Comparison of ENCODE assay signal across 16 cellular contexts in genomic region chr6:150898390-150899170, GRCh38. TPM values are rescaled to one million over a fixed set of nuclear protein-coding genes. Genes with fewer than 3 reads are reported as not detected.
A peak's percentile ranks its signal among the peaks of the same experiment; 100 is the strongest.
DNase-seq lines count a peak whose midpoint lies in the region; ATAC-seq, FAIRE-seq and TF ChIP-seq lines count a peak whose summit lies in the region.
"Had no signal": no experiment of that assay in that cellular context is flagged by ENCODE, and none has a peak within 500 bp of the region (broad histone marks: within the 10 kb centered on the region; RNA-seq: fewer than 3 reads in every experiment).

No MANE protein-coding gene starts in this region.

- H3K9me3 ChIP-seq in astrocyte (ENCODE audit: insufficient read depth, low read depth, low read length) (no peaks in the 10 kb centered on the region), ovary (no peaks in the 10 kb centered on the region), BE2C (no peaks in the 10 kb centered on the region)
- H3K9me3 ChIP-seq: body of pancreas, Peyer's patch had no signal

- FAIRE-seq in astrocyte (lab: Jason Lieb, UNC), result no peak
- FAIRE-seq: TTC549 had no signal

- TF ChIP-seq POLR2A in ovary (IDR thresholded peaks at IDR 0.05), result no peak

- H3K4me2 ChIP-seq in astrocyte (ENCODE audit: low read length), result peak overlapping the region; percentile 35

- ATAC-seq in HG02798 (IDR thresholded peaks at IDR 0.05; ENCODE audit: poor library complexity, unreplicated experiment), result peak; percentile 44
- ATAC-seq: body of pancreas had no signal

- no peak overlapping the region for H2AFZ ChIP-seq in astrocyte (ENCODE audit: low read depth, low read length)

- H3K4me3 ChIP-seq in GM12865 (ENCODE audit: low read depth, low read length), result no peak overlapping the region
- no peak overlapping the region for H3K4me3 ChIP-seq in astrocyte (ENCODE audit: insufficient read depth, low read depth, low read length)
- H3K4me3 ChIP-seq in ovary, result no peak overlapping the region
- H3K4me3 ChIP-seq in BE2C (ENCODE audit: low read depth, low read length), result no peak overlapping the region
- H3K4me3 ChIP-seq: body of pancreas, Peyer's patch, skin epidermis had no signal

- H3K27ac ChIP-seq in astrocyte (ENCODE audit: low read depth, low read length) (peak overlapping the region; percentile 41), ovary (no peak overlapping the region)
- H3K27ac ChIP-seq: body of pancreas, Peyer's patch had no signal

- peaks cover 9% of the 10 kb centered on the region for H3K79me2 ChIP-seq in astrocyte (ENCODE audit: insufficient read depth, low read length)

- H3K27ac Mint-ChIP-seq in astrocyte (ENCODE audit: unreplicated experiment) (peak overlapping the region; percentile 96), nephron (peak overlapping the region; percentile 75 to 97 (median 95))
- H3K27ac Mint-ChIP-seq in activated CD4-positive, alpha-beta T cell treated with anti-CD3 and anti-CD28 coated beads, Interleukin-2, amount 10 ng/mL, durations not matched to agents 24 days and 14 days, result no peak overlapping the region

- H3K4me3 Mint-ChIP-seq in astrocyte (ENCODE audit: unreplicated experiment) (no peak overlapping the region), nephron (peak overlapping the region in 2 of 3 experiments; percentile 40 to 50)
- no peak overlapping the region for H3K4me3 Mint-ChIP-seq in activated CD4-positive, alpha-beta T cell treated with anti-CD3 and anti-CD28 coated beads, Interleukin-2, amount 10 ng/mL, durations not matched to agents 24 days and 14 days

- 54 to 59% (median 54%) methylated on average over 11 of the region's 11 CpGs for WGBS in ovary, 3 donors

- peak; percentile 74 for DNase-seq in GM12865 (ENCODE audit: low read depth)
- DNase-seq in astrocyte (ENCODE audit: low read depth), result peak; percentile 73
- no peak for DNase-seq in ovary
- DNase-seq in activated CD4-positive, alpha-beta T cell treated with anti-CD3 and anti-CD28 coated beads, Interleukin-2, amount 10 ng/mL, durations not matched to agents 24 days and 14 days, result no peak
- no peak for DNase-seq in activated CD4-positive, CD25-positive, alpha-beta regulatory T cell treated with anti-CD3 and anti-CD28 coated beads, Interleukin-2, amount 50 U/mL, for 72 hours
- DNase-seq in BE2C, result no peak
- DNase-seq: body of pancreas, Calu3, GOT3, Karpas-422, NCI-H2171, Peyer's patch had no signal

- H3K4me1 Mint-ChIP-seq in astrocyte (ENCODE audit: low read depth, unreplicated experiment) (peaks cover 35% of the 10 kb centered on the region), nephron (peaks cover 58% of the 10 kb centered on the region)
- peaks cover 26% of the 10 kb centered on the region for H3K4me1 Mint-ChIP-seq in activated CD4-positive, alpha-beta T cell treated with anti-CD3 and anti-CD28 coated beads, Interleukin-2, amount 10 ng/mL, durations not matched to agents 24 days and 14 days

- H3K27me3 ChIP-seq in astrocyte (ENCODE audit: insufficient read depth, low read length) (no peaks in the 10 kb centered on the region), ovary (no peaks in the 10 kb centered on the region), BE2C (no peaks in the 10 kb centered on the region)
- H3K27me3 ChIP-seq: body of pancreas, Peyer's patch had no signal

- peak overlapping the region; percentile 45 for H3K9ac ChIP-seq in astrocyte (ENCODE audit: low read length)

- no peaks in the 10 kb centered on the region for H3K27me3 Mint-ChIP-seq in astrocyte (ENCODE audit: low read depth, unreplicated experiment)
- peaks cover 3% of the 10 kb centered on the region for H3K27me3 Mint-ChIP-seq in nephron (ENCODE audit: low read depth)
- no peaks in the 10 kb centered on the region for H3K27me3 Mint-ChIP-seq in activated CD4-positive, alpha-beta T cell treated with anti-CD3 and anti-CD28 coated beads, Interleukin-2, amount 10 ng/mL, durations not matched to agents 24 days and 14 days

- H3K9me3 Mint-ChIP-seq in astrocyte (ENCODE audit: unreplicated experiment) (no peaks in the 10 kb centered on the region), nephron (no peaks in the 10 kb centered on the region)
- no peaks in the 10 kb centered on the region for H3K9me3 Mint-ChIP-seq in activated CD4-positive, alpha-beta T cell treated with anti-CD3 and anti-CD28 coated beads, Interleukin-2, amount 10 ng/mL, durations not matched to agents 24 days and 14 days

- TF ChIP-seq EP300 in ovary (IDR thresholded peaks at IDR 0.05), result no peak

- H3K36me3 ChIP-seq in astrocyte (ENCODE audit: insufficient read depth, low read length), result peaks cover 11% of the 10 kb centered on the region
- no peaks in the 10 kb centered on the region for H3K36me3 ChIP-seq in ovary
- H3K36me3 ChIP-seq in BE2C, result peaks cover 8% of the 10 kb centered on the region
- H3K36me3 ChIP-seq: Peyer's patch had no signal

- TF ChIP-seq CTCF in GM12865 (IDR thresholded peaks at IDR 0.05; ENCODE audit: insufficient read depth, low read depth, low read length, missing control alignments), result no peak
- TF ChIP-seq CTCF in astrocyte (IDR thresholded peaks at IDR 0.05; ENCODE audit: insufficient read depth, low read depth, low read length), result no peak
- no peak for TF ChIP-seq CTCF in nephron (IDR thresholded peaks at IDR 0.05; ENCODE audit: unreplicated experiment in 3 of 3)
- TF ChIP-seq CTCF in ovary (IDR thresholded peaks at IDR 0.05), result no peak
- no peak for TF ChIP-seq CTCF in BE2C (IDR thresholded peaks at IDR 0.05; ENCODE audit: low read depth, low read length)

- H3K36me3 Mint-ChIP-seq in astrocyte (ENCODE audit: low read depth, unreplicated experiment) (peaks cover 24% of the 10 kb centered on the region), nephron (ENCODE audit: low read depth) (peaks cover 12% of the 10 kb centered on the region)
- peaks cover 33% of the 10 kb centered on the region for H3K36me3 Mint-ChIP-seq in activated CD4-positive, alpha-beta T cell treated with anti-CD3 and anti-CD28 coated beads, Interleukin-2, amount 10 ng/mL, durations not matched to agents 24 days and 14 days (ENCODE audit: low read depth)

- peaks cover 5% of the 10 kb centered on the region for H4K20me1 ChIP-seq in astrocyte (ENCODE audit: insufficient read depth, low read length)

- peaks cover 24% of the 10 kb centered on the region for H3K4me1 ChIP-seq in astrocyte (ENCODE audit: insufficient read depth, low read length)
- peaks cover 5% of the 10 kb centered on the region for H3K4me1 ChIP-seq in ovary (ENCODE audit: insufficient read depth)
- peaks cover 17% of the 10 kb centered on the region for H3K4me1 ChIP-seq in BE2C
- H3K4me1 ChIP-seq: body of pancreas, Peyer's patch had no signal

- intact Hi-C loops in ovary (cut with DNase I), result loop anchor here in 3 of 4 donors (10.0 kb wide), 4 partner anchors 96 to 356 kb away; no protein-coding TSS in a partner anchor
- intact Hi-C loops in activated CD4-positive, alpha-beta T cell treated with anti-CD3 and anti-CD28 coated beads, Interleukin-2, amount 10 ng/mL, durations not matched to agents 24 days and 14 days (cut with micrococcal nuclease), result no loop called here

RNA-seq across cellular contexts. Expression of gene MTHFD1L, which starts 33.1 kb away (rescaled TPM):
- 103 and 107 TPM in 2 replicates for total RNA-seq in astrocyte
- total RNA-seq in ovary, result 10 to 100 TPM; 13.0 to 91.1 (median 30.6) TPM
- 10 to 100 TPM; 14.0 to 23.2 TPM for polyA plus RNA-seq in ovary
- 136 and 137 TPM in 2 replicates for total RNA-seq in activated CD4-positive, alpha-beta T cell treated with anti-CD3 and anti-CD28 coated beads, Interleukin-2, amount 10 ng/mL, durations not matched to agents 24 days and 14 days
- polyA plus RNA-seq in BE2C (2012; ENCODE audit: insufficient read depth, insufficient read length, low read depth), result 37.5 TPM

Comparison
In these comparisons a context has a peak if more than half of its experiments do, and no peak if none do; other contexts are left out.
1. DNase-seq: peak in GM12865 (single experiment) and astrocyte (single experiment); none in ovary (0 of 5), activated CD4-positive, alpha-beta T cell treated with anti-CD3 and anti-CD28 coated beads, Interleukin-2, amount 10 ng/mL, durations not matched to agents 24 days and 14 days (single experiment), activated CD4-positive, CD25-positive, alpha-beta regulatory T cell treated with anti-CD3 and anti-CD28 coated beads, Interleukin-2, amount 50 U/mL, for 72 hours (single experiment) and BE2C (single experiment).
2. H3K4me3 Mint-ChIP-seq: peak in nephron (2 of 3); none in astrocyte (single experiment) and activated CD4-positive, alpha-beta T cell treated with anti-CD3 and anti-CD28 coated beads, Interleukin-2, amount 10 ng/mL, durations not matched to agents 24 days and 14 days (single experiment).